28 cellular contexts compared by ENCODE assay signal in the genomic region with DNA sequence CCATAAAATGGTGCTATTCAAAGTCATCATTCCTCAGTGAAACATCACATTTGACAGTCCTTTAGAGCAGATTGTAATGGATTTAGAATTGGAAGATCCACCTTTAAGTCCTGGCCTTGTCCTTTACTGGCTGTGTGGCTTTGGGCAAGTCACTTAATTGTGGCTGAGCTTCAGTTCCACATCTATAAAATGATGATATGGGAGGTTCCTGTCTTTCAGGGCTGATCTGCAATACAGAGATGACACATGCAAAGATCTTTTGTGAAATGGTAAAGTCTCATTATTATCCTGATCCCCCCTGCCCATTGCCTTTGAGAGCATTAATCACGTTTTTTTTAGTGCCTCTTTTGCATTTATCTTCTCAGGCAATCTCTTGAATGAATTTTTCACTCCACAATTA. TPM values are rescaled to one million over a fixed set of nuclear protein-coding genes. Genes with fewer than 3 reads are reported as not detected.
A peak's percentile ranks its signal among the peaks of the same experiment; 100 is the strongest.
DNase-seq lines count a peak whose midpoint lies in the region; ATAC-seq, FAIRE-seq and TF ChIP-seq lines count a peak whose summit lies in the region.
"Had no signal": no experiment of that assay in that cellular context is flagged by ENCODE, and none has a peak within 500 bp of the region (broad histone marks: within the 10 kb centered on the region; RNA-seq: fewer than 3 reads in every experiment).

No MANE protein-coding gene starts in this region.

- no peaks in the 10 kb centered on the region for H3K79me2 ChIP-seq in keratinocyte (ENCODE audit: control insufficient read depth, insufficient read depth, low read length)
- H3K79me2 ChIP-seq: parathyroid adenoma had no signal

- H3K9ac ChIP-seq in keratinocyte (ENCODE audit: control insufficient read depth, extremely low read depth, insufficient read depth, low read length) = no peak overlapping the region
- H3K9ac ChIP-seq: parathyroid adenoma had no signal

- H3K27me3 Mint-ChIP-seq in stimulated activated memory B cell treated with anti-CD40 and anti-IgM and Interleukin-4, amounts not matched to agents 10 μg/mL and 1 μg/mL and 100 μg/mL, for 72 hours = no peaks in the 10 kb centered on the region
- H3K27me3 Mint-ChIP-seq: activated CD4-positive, alpha-beta T cell treated with anti-CD3 and anti-CD28 coated beads, Interleukin-2, amount 10 ng/mL, durations not matched to agents 7 days and 5 days had no signal

- peak; percentile 34 for DNase-seq in GF-D8 (lab: John Stamatoyannopoulos, UW)
- peak; percentile 32 to 64 for DNase-seq in NOMO-1 (lab: John Stamatoyannopoulos, UW; ENCODE audit: unreplicated experiment in 2 of 2)
- DNase-seq in keratinocyte (ENCODE audit: low read depth, low spot score) = no peak
- no peak for DNase-seq in effector CD4-positive, alpha-beta T cell
- DNase-seq in DMS 273 treated with DMSO at 0.1 percent for 48 hours (lab: John Stamatoyannopoulos, UW) = no peak
- no peak for DNase-seq in GM19238 (ENCODE audit: insufficient read length, low spot score)
- DNase-seq in stimulated activated CD8-positive, alpha-beta memory T cell treated with anti-CD3 and anti-CD28 coated beads, Interleukin-4, amount 100 ng/mL, for 48 hours = no peak
- DNase-seq: activated CD4-positive, alpha-beta T cell treated with anti-CD3 and anti-CD28 coated beads, Interleukin-2, amount 10 ng/mL, durations not matched to agents 7 days and 5 days; activated T-cell treated with anti-CD3 and anti-CD28 coated beads, Interleukin-2, amount 50 U/mL, for 4 hours; C1 segment of cervical spinal cord; H7; islet precursor cell; KBM-7; left ventricle myocardium superior; NCI-H146; Right ventricle myocardium superior; stimulated activated CD4-positive, alpha-beta T cell treated with anti-CD3 and anti-CD28 coated beads, Interleukin-2, amount 100 ng/mL, for 24 hours; SW 1271; T-helper 9 cell; transverse colon; WERI-Rb-1 had no signal

- peaks cover 3% of the 10 kb centered on the region for H3K4me1 ChIP-seq in keratinocyte (ENCODE audit: control insufficient read depth, extremely low read depth, insufficient read depth, low read length)

- H3K4me3 ChIP-seq in keratinocyte (ENCODE audit: control insufficient read depth in 2 of 3, extremely low read depth in 1 of 3, insufficient read depth in 2 of 3, low read depth in 1 of 3, low read length in 3 of 3) = no peak overlapping the region
- H3K4me3 ChIP-seq: GM12878, right atrium auricular region, smooth muscle cell, transverse colon had no signal

- H3K9me3 Mint-ChIP-seq in stimulated activated memory B cell treated with anti-CD40 and anti-IgM and Interleukin-4, amounts not matched to agents 10 μg/mL and 1 μg/mL and 100 μg/mL, for 72 hours = no peaks in the 10 kb centered on the region
- H3K9me3 Mint-ChIP-seq: activated CD4-positive, alpha-beta T cell treated with anti-CD3 and anti-CD28 coated beads, Interleukin-2, amount 10 ng/mL, durations not matched to agents 7 days and 5 days; activated T-cell treated with anti-CD3 and anti-CD28 coated beads, Interleukin-2, amount 50 U/mL, for 4 hours; central memory CD8-positive, alpha-beta T cell had no signal

- H2AFZ ChIP-seq in keratinocyte (ENCODE audit: control insufficient read depth, low read length) = no peak overlapping the region
- H2AFZ ChIP-seq: parathyroid adenoma had no signal

- H4K20me1 ChIP-seq in keratinocyte (ENCODE audit: control insufficient read depth, extremely low read depth, insufficient read depth, low read length) = no peaks in the 10 kb centered on the region

- no peak overlapping the region for H3K4me2 ChIP-seq in keratinocyte (ENCODE audit: control insufficient read depth, extremely low read depth, insufficient read depth, low read depth, low read length)
- H3K4me2 ChIP-seq: smooth muscle cell had no signal

- H3K9me3 ChIP-seq in keratinocyte (ENCODE audit: control insufficient read depth, low read depth, low read length) = no peaks in the 10 kb centered on the region
- H3K9me3 ChIP-seq: right atrium auricular region, transverse colon had no signal

- H3K36me3 Mint-ChIP-seq in stimulated activated memory B cell treated with anti-CD40 and anti-IgM and Interleukin-4, amounts not matched to agents 10 μg/mL and 1 μg/mL and 100 μg/mL, for 72 hours = no peaks in the 10 kb centered on the region

- H3K4me3 Mint-ChIP-seq in stimulated activated memory B cell treated with anti-CD40 and anti-IgM and Interleukin-4, amounts not matched to agents 10 μg/mL and 1 μg/mL and 100 μg/mL, for 72 hours = no peak overlapping the region
- H3K4me3 Mint-ChIP-seq: activated CD4-positive, alpha-beta T cell treated with anti-CD3 and anti-CD28 coated beads, Interleukin-2, amount 10 ng/mL, durations not matched to agents 7 days and 5 days; activated T-cell treated with anti-CD3 and anti-CD28 coated beads, Interleukin-2, amount 50 U/mL, for 4 hours; central memory CD8-positive, alpha-beta T cell had no signal

- no peak overlapping the region for H3K27ac ChIP-seq in keratinocyte (ENCODE audit: control insufficient read depth, insufficient read depth, low read length)
- H3K27ac ChIP-seq: parathyroid adenoma, WERI-Rb-1 had no signal

- peaks cover 36% of the 10 kb centered on the region for H3K4me1 Mint-ChIP-seq in stimulated activated memory B cell treated with anti-CD40 and anti-IgM and Interleukin-4, amounts not matched to agents 10 μg/mL and 1 μg/mL and 100 μg/mL, for 72 hours
- H3K4me1 Mint-ChIP-seq: central memory CD8-positive, alpha-beta T cell had no signal

- H3K27me3 ChIP-seq in keratinocyte (ENCODE audit: control insufficient read depth, extremely low read depth, insufficient read depth, low read length) = no peaks in the 10 kb centered on the region
- H3K27me3 ChIP-seq: right atrium auricular region, transverse colon had no signal

- no peaks in the 10 kb centered on the region for H3K36me3 ChIP-seq in keratinocyte (ENCODE audit: control insufficient read depth in 2 of 2, extremely low read depth in 1 of 2, insufficient read depth in 2 of 2, low read length in 2 of 2)
- H3K36me3 ChIP-seq: right atrium auricular region, transverse colon, WERI-Rb-1 had no signal

- no peak for ATAC-seq in stimulated activated memory B cell treated with anti-CD40 and anti-IgM and Interleukin-4, amounts not matched to agents 10 μg/mL and 1 μg/mL and 100 μg/mL, for 72 hours
- ATAC-seq: activated T-cell treated with anti-CD3 and anti-CD28 coated beads, Interleukin-2, amount 50 U/mL, for 4 hours; GM12878; left ventricle myocardium superior had no signal

- H3K9me1 ChIP-seq in keratinocyte (ENCODE audit: control insufficient read depth, extremely low read depth, insufficient read depth, low read length) = no peaks in the 10 kb centered on the region

- FAIRE-seq in keratinocyte (lab: Jason Lieb, UNC) = peak; percentile 5
- FAIRE-seq: GM12878, HTR-8/SVneo had no signal

- no peak for TF ChIP-seq CTCF in keratinocyte (optimal IDR thresholded peaks at IDR 0.05 in 1 of 3, IDR thresholded peaks at IDR 0.05 in 1 of 3, conservative IDR thresholded peaks at IDR 0.05 in 1 of 3; ENCODE audit: extremely low read depth in 1 of 3, insufficient read depth in 2 of 3, low read length in 3 of 3)

- H3K27ac Mint-ChIP-seq in stimulated activated memory B cell treated with anti-CD40 and anti-IgM and Interleukin-4, amounts not matched to agents 10 μg/mL and 1 μg/mL and 100 μg/mL, for 72 hours = peak overlapping the region; percentile 55
- H3K27ac Mint-ChIP-seq: activated CD4-positive, alpha-beta T cell treated with anti-CD3 and anti-CD28 coated beads, Interleukin-2, amount 10 ng/mL, durations not matched to agents 7 days and 5 days had no signal

- dilution Hi-C loops in keratinocyte (cut with MboI; ENCODE audit: extremely low pct_ligation_motif_present, low sequenced_read_pairs) = no loop called here

RNA-seq across cellular contexts. Expression of a gene that starts 58.2 kb away (rescaled TPM):
- 39.2 to 67.9 TPM (median 67.3 TPM) in 3 replicates for polyA plus RNA-seq in keratinocyte
- polyA plus RNA-seq in keratinocyte (2011; ENCODE audit: low read depth) = 244 TPM
- polyA plus RNA-seq in keratinocyte (2011; cell fraction: cytosol; rRNA removed) = 30.5 and 64.9 TPM in 2 replicates
- polyA plus RNA-seq in keratinocyte (2011; cell fraction: nucleus; rRNA removed) = 93.2 and 112 TPM in 2 replicates
- 63.6 and 146 TPM in 2 replicates for polyA plus RNA-seq in keratinocyte (2012; ENCODE audit: low replicate concordance)
- polyA minus RNA-seq in keratinocyte = 11.9 to 48.9 TPM (median 30.8 TPM) in 3 replicates
- 42.0 TPM for polyA minus RNA-seq in keratinocyte (2011; cell fraction: cytosol; rRNA and poly(A)+ RNA removed)
- polyA minus RNA-seq in keratinocyte (2011; cell fraction: nucleus; rRNA and poly(A)+ RNA removed) = 80.9 and 119 TPM in 2 replicates

Comparison
In these comparisons a context has a peak if more than half of its experiments do, and no peak if none do; other contexts are left out.
1. DNase-seq: peak in GF-D8 (single experiment) and NOMO-1 (2 of 2); none in keratinocyte (single experiment), effector CD4-positive, alpha-beta T cell (single experiment), DMS 273 treated with DMSO at 0.1 percent for 48 hours (single experiment), GM19238 (single experiment) and stimulated activated CD8-positive, alpha-beta memory T cell treated with anti-CD3 and anti-CD28 coated beads, Interleukin-4, amount 100 ng/mL, for 48 hours (single experiment).